1 cellular context compared by ENCODE assay signal in genomic region chr18:56563568-56563967, GRCh38.
TF ChIP-seq lines count a peak whose summit lies in the region.

No MANE protein-coding gene starts in this region.

TF ChIP-seq in HCT116, 20 proteins besides CTCF, POLR2A, EP300 and RAD21 (continued from another document):
- TF ChIP-seq ZBTB33 (IDR thresholded peaks at IDR 0.05; ENCODE audit: extremely low read depth, insufficient replicate concordance, low read length) (no peak), EZH2phosphoT487 (IDR thresholded peaks at IDR 0.05; ENCODE audit: borderline replicate concordance) (no peak)
